Comparison of ENCODE assay signal across 8 cellular contexts in genomic region chr4:156971168-156971601, GRCh38. TPM values are rescaled to one million over a fixed set of nuclear protein-coding genes. Genes with fewer than 3 reads are reported as not detected.
DNase-seq lines count a peak whose midpoint lies in the region; TF ChIP-seq lines count a peak whose summit lies in the region.

No MANE protein-coding gene starts in this region.

- peak overlapping the region; percentile 70 for H3K9ac ChIP-seq in HUES64 (ENCODE audit: low read depth, low read length)
- peak overlapping the region; percentile 85 for H3K9ac ChIP-seq in mucosa of stomach (ENCODE audit: low read length)

- CTCF ChIA-PET in OCI-LY7 (lab: Charles Lee; ENCODE audit: unreplicated experiment): no interaction called here

- H3K9me3 ChIP-seq in HUES64 (ENCODE audit: insufficient read depth, low read depth, low read length) (no peaks in the 10 kb centered on the region), mucosa of stomach (ENCODE audit: control insufficient read depth, low read length) (no peaks in the 10 kb centered on the region), OCI-LY7 (ENCODE audit: low read length) (no peaks in the 10 kb centered on the region)

- intact Hi-C loops in dorsolateral prefrontal cortex (cut with DNase I): loop anchor here (2.0 to 10.0 kb wide), 4 partner anchors 74 to 496 kb away; no protein-coding TSS in a partner anchor
- intact Hi-C loops in OCI-LY7 (cut with micrococcal nuclease; ENCODE audit: unreplicated experiment): no loop called here

- no peaks in the 10 kb centered on the region for H3K79me2 ChIP-seq in OCI-LY7 (ENCODE audit: insufficient read depth, low read depth, low read length)

- H3K36me3 ChIP-seq in HUES64 (ENCODE audit: insufficient read depth, low read length): no peaks in the 10 kb centered on the region
- H3K36me3 ChIP-seq in mucosa of stomach (ENCODE audit: control insufficient read depth, insufficient read depth, low read length): no peaks in the 10 kb centered on the region
- no peaks in the 10 kb centered on the region for H3K36me3 ChIP-seq in OCI-LY7 (ENCODE audit: insufficient read depth, low read length)

- H3K4me2 ChIP-seq in OCI-LY7 (ENCODE audit: low read length): no peak overlapping the region

- H3K4me1 ChIP-seq in HUES64 (ENCODE audit: insufficient read depth, low read length) (peaks cover 21% of the 10 kb centered on the region), mucosa of stomach (ENCODE audit: control insufficient read depth, insufficient read depth, low read length) (peaks cover 30% of the 10 kb centered on the region), OCI-LY7 (ENCODE audit: insufficient read depth, low read length, poor library complexity, severe bottlenecking) (no peaks in the 10 kb centered on the region)

- H4K20me1 ChIP-seq in OCI-LY7 (ENCODE audit: insufficient read depth, low read length): no peaks in the 10 kb centered on the region

- H3K27ac ChIP-seq in HUES64 (ENCODE audit: low read depth, low read length): peak overlapping the region; percentile 72; the same call in 1 of the 2 replicates
- H3K27ac ChIP-seq in dorsolateral prefrontal cortex: peak overlapping the region in 56 of 59 donors; percentile 31 to 95 (median 84)
- no peak overlapping the region for H3K27ac ChIP-seq in OCI-LY7 (ENCODE audit: low read depth, low read length, poor library complexity, severe bottlenecking)

- DNase-seq in COLO668 (lab: John Stamatoyannopoulos, UW; ENCODE audit: unreplicated experiment) (peak; percentile 42), dorsolateral prefrontal cortex (peak in 3 of 10 donors; percentile 32 to 49 (median 40)), KG1 (lab: John Stamatoyannopoulos, UW) (no peak), OCI-LY7 (ENCODE audit: low spot score) (no peak), NCI-H1694 treated with DMSO at 0.1 percent for 48 hours (lab: John Stamatoyannopoulos, UW) (no peak), midbrain (lab: John Stamatoyannopoulos, UW) (no peak)

- no peak for TF ChIP-seq CTCF in dorsolateral prefrontal cortex (IDR thresholded peaks at IDR 0.05 in 54 of 56, conservative IDR thresholded peaks at IDR 0.05 in 2 of 56; ENCODE audit: low read depth in 1 of 56, partially characterized antibody in 56 of 56)
- TF ChIP-seq CTCF in OCI-LY7 (conservative IDR thresholded peaks at IDR 0.05; ENCODE audit: low read length): no peak

- H2AFZ ChIP-seq in OCI-LY7 (ENCODE audit: low read length): no peak overlapping the region

- WGBS in HUES64: under 1% methylated on average over 40 of the region's 44 CpGs

- H3K27me3 ChIP-seq in HUES64 (ENCODE audit: insufficient read depth, low read length) (peaks cover 33% of the 10 kb centered on the region), dorsolateral prefrontal cortex (no peaks in the 10 kb centered on the region), mucosa of stomach (ENCODE audit: control insufficient read depth, insufficient read depth, low read length) (no peaks in the 10 kb centered on the region)

- no peaks in the 10 kb centered on the region for H3K9me2 ChIP-seq in OCI-LY7 (ENCODE audit: insufficient read depth, low read length)

- POLR2A ChIA-PET in OCI-LY7 (lab: Charles Lee): no interaction called here

- no TSS peak for BruUV-seq in OCI-LY7 (replicated peaks; lab: Mats Ljungman, UMichigan)

- H3K4me3 ChIP-seq in HUES64 (ENCODE audit: low read length) (peak overlapping the region; percentile 74), dorsolateral prefrontal cortex (peak overlapping the region; percentile 37 to 88 (median 77)), mucosa of stomach (ENCODE audit: low read length) (peak overlapping the region; percentile 80), OCI-LY7 (ENCODE audit: low read depth, low read length, poor library complexity, severe bottlenecking) (no peak overlapping the region)

RNA-seq across cellular contexts. Expression of gene PDGFC, which starts 0.4 kb away (rescaled TPM):
- polyA plus RNA-seq in HUES64 (2013, experiment 1 of 2): 2.7 TPM
- 6.9 TPM for polyA plus RNA-seq in HUES64 (2013, experiment 2 of 2)
- total RNA-seq in dorsolateral prefrontal cortex (10 to 100 TPM in 89 of 120 experiments, 1 to 10 TPM in 31; 6.2 to 17.8 (median 11.3) TPM), OCI-LY7 (2022) (not detected in 2 replicates)
- not detected in 2 replicates for total RNA-seq in OCI-LY7 (2014; rRNA removed; shearing (Covaris generic))

Comparison
In these comparisons a context has a peak if more than half of its experiments do, and no peak if none do; other contexts are left out.
1. RNA of gene PDGFC, which starts 0.4 kb away (total RNA-seq): 6.2 to 17.8 TPM in dorsolateral prefrontal cortex; not detected in OCI-LY7; every median in the first group is over 4 times any median in the second.